In the genomic region with DNA sequence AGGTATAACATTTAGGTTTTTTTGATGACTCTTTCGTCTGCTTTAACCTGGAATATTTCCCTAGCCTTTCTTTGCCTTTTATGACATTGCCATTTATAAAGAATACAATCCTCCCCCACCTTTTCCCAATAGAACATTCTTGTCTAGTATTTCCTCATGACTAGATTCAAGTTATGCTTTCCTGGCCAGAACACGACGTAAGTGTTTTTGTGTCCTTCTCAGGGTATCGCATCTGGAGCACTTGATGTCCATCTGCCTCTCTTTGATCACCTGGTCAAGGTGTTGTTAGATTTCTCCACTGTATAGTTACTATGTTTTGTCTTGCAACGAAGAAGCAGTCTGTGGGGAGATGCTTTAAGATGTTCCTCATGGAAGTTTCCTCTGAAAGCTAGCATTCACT, we compare ENCODE assay signal across 19 cellular contexts.
DNase-seq lines count a peak whose midpoint lies in the region; ATAC-seq, FAIRE-seq and TF ChIP-seq lines count a peak whose summit lies in the region.
"Had no signal": no experiment of that assay in that cellular context is flagged by ENCODE, and none has a peak within 500 bp of the region (broad histone marks: within the 10 kb centered on the region; RNA-seq: fewer than 3 reads in every experiment).

No MANE protein-coding gene starts in this region.

- no peak for FAIRE-seq in astrocyte (lab: Jason Lieb, UNC)
- FAIRE-seq: A549, D721Med, GM12892, H54 had no signal

- peaks cover 3% of the 10 kb centered on the region for H3K79me2 ChIP-seq in astrocyte (ENCODE audit: insufficient read depth, low read length)
- H3K79me2 ChIP-seq in parathyroid adenoma: peaks cover 48% of the 10 kb centered on the region

- no peaks in the 10 kb centered on the region for H3K27me3 Mint-ChIP-seq in astrocyte (ENCODE audit: low read depth, unreplicated experiment)
- H3K27me3 Mint-ChIP-seq in activated CD4-positive, alpha-beta memory T cell treated with anti-CD3 and anti-CD28 coated beads, Interleukin-2, amount 10 ng/mL, durations not matched to agents 7 days and 5 days: no peaks in the 10 kb centered on the region
- H3K27me3 Mint-ChIP-seq: CD4-positive, alpha-beta memory T cell had no signal

- H3K9me3 ChIP-seq in astrocyte (ENCODE audit: insufficient read depth, low read depth, low read length) (no peaks in the 10 kb centered on the region), parathyroid adenoma (ENCODE audit: control insufficient read depth, low read length) (no peaks in the 10 kb centered on the region)
- H3K9me3 ChIP-seq: A549, BE2C had no signal

- H2AFZ ChIP-seq in astrocyte (ENCODE audit: low read depth, low read length) (no peak overlapping the region), parathyroid adenoma (no peak overlapping the region)
- H2AFZ ChIP-seq: GM23248 had no signal

- no peak for TF ChIP-seq POLR2A in GM18505 (IDR thresholded peaks at IDR 0.05; ENCODE audit: borderline replicate concordance, extremely low read depth, insufficient read depth, insufficient read length)

- CTCF ChIA-PET in activated CD4-positive, alpha-beta memory T cell treated with anti-CD3 and anti-CD28 coated beads, Interleukin-2, amount 10 ng/mL, durations not matched to agents 7 days and 5 days (lab: Charles Lee): interaction anchor here (0.5 kb wide), 1 partner anchor 46 kb away, joined by 3 read pairs; no protein-coding TSS in a partner anchor

- no peak overlapping the region for H3K4me3 Mint-ChIP-seq in astrocyte (ENCODE audit: unreplicated experiment)
- H3K4me3 Mint-ChIP-seq in activated CD4-positive, alpha-beta memory T cell treated with anti-CD3 and anti-CD28 coated beads, Interleukin-2, amount 10 ng/mL, durations not matched to agents 7 days and 5 days: no peak overlapping the region
- H3K4me3 Mint-ChIP-seq: CD4-positive, alpha-beta memory T cell had no signal

- H3K4me2 ChIP-seq in astrocyte (ENCODE audit: low read length) (no peak overlapping the region), parathyroid adenoma (ENCODE audit: low read length) (no peak overlapping the region)
- H3K4me2 ChIP-seq: A549 had no signal

- peaks cover 4% of the 10 kb centered on the region for H3K9me3 Mint-ChIP-seq in astrocyte (ENCODE audit: unreplicated experiment)
- H3K9me3 Mint-ChIP-seq in activated CD4-positive, alpha-beta memory T cell treated with anti-CD3 and anti-CD28 coated beads, Interleukin-2, amount 10 ng/mL, durations not matched to agents 7 days and 5 days: no peaks in the 10 kb centered on the region
- H3K9me3 Mint-ChIP-seq: CD4-positive, alpha-beta memory T cell had no signal

- H4K20me1 ChIP-seq in astrocyte (ENCODE audit: insufficient read depth, low read length): peaks cover 54% of the 10 kb centered on the region

- TF ChIP-seq CTCF in astrocyte (IDR thresholded peaks at IDR 0.05; ENCODE audit: insufficient read depth, low read depth, low read length): no peak
- TF ChIP-seq CTCF in fibroblast of pulmonary artery (IDR thresholded peaks at IDR 0.05; ENCODE audit: low read length, missing control alignments): no peak
- TF ChIP-seq CTCF in parathyroid adenoma (IDR thresholded peaks at IDR 0.05): no peak

- H3K9ac ChIP-seq in astrocyte (ENCODE audit: low read length) (no peak overlapping the region), parathyroid adenoma (no peak overlapping the region)
- H3K9ac ChIP-seq: GM23248 had no signal

- H3K27me3 ChIP-seq in astrocyte (ENCODE audit: insufficient read depth, low read length) (no peaks in the 10 kb centered on the region), parathyroid adenoma (ENCODE audit: control insufficient read depth, insufficient read depth, low read length) (no peaks in the 10 kb centered on the region)
- H3K27me3 ChIP-seq: BE2C had no signal

- H3K27ac Mint-ChIP-seq in astrocyte (ENCODE audit: unreplicated experiment): no peak overlapping the region
- H3K27ac Mint-ChIP-seq in activated CD4-positive, alpha-beta memory T cell treated with anti-CD3 and anti-CD28 coated beads, Interleukin-2, amount 10 ng/mL, durations not matched to agents 7 days and 5 days: no peak overlapping the region

- H3K4me1 ChIP-seq in astrocyte (ENCODE audit: insufficient read depth, low read length): no peaks in the 10 kb centered on the region
- H3K4me1 ChIP-seq in parathyroid adenoma: peaks cover 53% of the 10 kb centered on the region

- no peak overlapping the region for H3K27ac ChIP-seq in astrocyte (ENCODE audit: low read depth, low read length)
- H3K27ac ChIP-seq in parathyroid adenoma: peak overlapping the region; percentile 25
- H3K27ac ChIP-seq: A549, C4-2B, GM23248 had no signal

- H3K36me3 Mint-ChIP-seq in astrocyte (ENCODE audit: low read depth, unreplicated experiment): peaks cover 29% of the 10 kb centered on the region
- peaks cover 34% of the 10 kb centered on the region for H3K36me3 Mint-ChIP-seq in activated CD4-positive, alpha-beta memory T cell treated with anti-CD3 and anti-CD28 coated beads, Interleukin-2, amount 10 ng/mL, durations not matched to agents 7 days and 5 days (ENCODE audit: low read depth)

- ATAC-seq in GM18505 (IDR thresholded peaks at IDR 0.05; ENCODE audit: unreplicated experiment): no peak
- ATAC-seq: A549, HCT116 had no signal

- H3K36me3 ChIP-seq in astrocyte (ENCODE audit: insufficient read depth, low read length) (peaks cover 6% of the 10 kb centered on the region), parathyroid adenoma (ENCODE audit: control insufficient read depth, insufficient read depth, low read length) (no peaks in the 10 kb centered on the region)

- H3K4me3 ChIP-seq in astrocyte (ENCODE audit: insufficient read depth, low read depth, low read length): no peak overlapping the region
- no peak overlapping the region for H3K4me3 ChIP-seq in fibroblast of pulmonary artery (replicated peaks; ENCODE audit: low read depth, low read length)
- no peak overlapping the region for H3K4me3 ChIP-seq in parathyroid adenoma (ENCODE audit: low read depth, low read length)
- H3K4me3 ChIP-seq: A549, GM23248 had no signal

- POLR2A ChIA-PET in activated CD4-positive, alpha-beta memory T cell treated with anti-CD3 and anti-CD28 coated beads, Interleukin-2, amount 10 ng/mL, durations not matched to agents 7 days and 5 days (lab: Charles Lee): no interaction called here

- no peaks in the 10 kb centered on the region for H3K4me1 Mint-ChIP-seq in astrocyte (ENCODE audit: low read depth, unreplicated experiment)
- peaks cover 21% of the 10 kb centered on the region for H3K4me1 Mint-ChIP-seq in activated CD4-positive, alpha-beta memory T cell treated with anti-CD3 and anti-CD28 coated beads, Interleukin-2, amount 10 ng/mL, durations not matched to agents 7 days and 5 days

- DNase-seq in astrocyte (ENCODE audit: low read depth): peak; percentile 25
- DNase-seq in fibroblast of pulmonary artery (ENCODE audit: low read depth): peak; percentile 14
- no peak for DNase-seq in NCI-H1436 (lab: John Stamatoyannopoulos, UW)
- no peak for DNase-seq in NCI-H345 treated with DMSO at 0.1 percent for 48 hours (lab: John Stamatoyannopoulos, UW; ENCODE audit: unreplicated experiment)
- no peak for DNase-seq in activated CD4-positive, alpha-beta memory T cell treated with anti-CD3 and anti-CD28 coated beads, Interleukin-2, amount 10 ng/mL, durations not matched to agents 7 days and 5 days
- DNase-seq: BE2C; CD4-positive, alpha-beta memory T cell; DMS153; DND-41; GDM1; GM23248 had no signal

Comparison
In these comparisons a context has a peak if more than half of its experiments do, and no peak if none do; other contexts are left out.
1. DNase-seq: peak in astrocyte (single experiment) and fibroblast of pulmonary artery (single experiment); none in NCI-H1436 (single experiment), NCI-H345 treated with DMSO at 0.1 percent for 48 hours (single experiment) and activated CD4-positive, alpha-beta memory T cell treated with anti-CD3 and anti-CD28 coated beads, Interleukin-2, amount 10 ng/mL, durations not matched to agents 7 days and 5 days (single experiment).